ENCODE assay signal across 1 cellular context in the genomic region with DNA sequence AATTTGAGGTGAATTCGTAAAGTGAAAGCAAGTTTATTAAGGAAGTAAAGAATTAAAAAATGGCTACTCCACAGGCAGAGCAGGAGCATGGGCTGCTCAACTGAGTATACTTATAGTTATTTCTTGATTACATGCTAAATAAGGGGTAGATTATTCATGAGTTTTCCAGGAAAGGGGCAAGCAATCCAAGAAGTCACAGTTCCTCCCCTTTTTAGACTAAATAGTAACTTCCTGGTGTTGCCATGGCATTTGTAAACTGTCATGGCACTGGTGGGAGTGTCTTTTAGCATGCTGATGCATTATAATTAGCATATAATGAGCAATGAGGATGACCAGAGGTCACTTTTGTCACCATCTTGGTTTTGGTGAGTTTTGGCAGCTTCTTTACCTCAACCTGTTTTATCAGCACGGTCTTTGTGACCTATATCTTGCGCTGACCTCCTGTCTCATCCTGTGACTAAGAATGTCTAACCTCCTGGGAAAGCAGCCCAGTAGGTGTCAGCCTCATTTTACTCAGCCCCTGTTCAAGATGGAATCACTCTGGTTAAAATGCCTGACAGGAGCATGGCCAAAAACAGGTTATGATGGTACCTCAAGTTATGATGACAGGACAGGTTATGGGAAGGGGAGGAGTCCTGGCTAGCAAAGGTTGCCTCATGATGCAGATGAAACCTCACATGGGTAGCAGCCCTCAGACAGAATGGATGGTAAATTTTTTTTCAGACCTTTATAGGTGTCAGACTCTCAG.
TF ChIP-seq lines count a peak whose summit lies in the region.

No MANE protein-coding gene starts in this region.

TF ChIP-seq in GM23338, 12 proteins besides CTCF, POLR2A, EP300 and RAD21 (continued from another document):
- TF ChIP-seq, protein P1, sequence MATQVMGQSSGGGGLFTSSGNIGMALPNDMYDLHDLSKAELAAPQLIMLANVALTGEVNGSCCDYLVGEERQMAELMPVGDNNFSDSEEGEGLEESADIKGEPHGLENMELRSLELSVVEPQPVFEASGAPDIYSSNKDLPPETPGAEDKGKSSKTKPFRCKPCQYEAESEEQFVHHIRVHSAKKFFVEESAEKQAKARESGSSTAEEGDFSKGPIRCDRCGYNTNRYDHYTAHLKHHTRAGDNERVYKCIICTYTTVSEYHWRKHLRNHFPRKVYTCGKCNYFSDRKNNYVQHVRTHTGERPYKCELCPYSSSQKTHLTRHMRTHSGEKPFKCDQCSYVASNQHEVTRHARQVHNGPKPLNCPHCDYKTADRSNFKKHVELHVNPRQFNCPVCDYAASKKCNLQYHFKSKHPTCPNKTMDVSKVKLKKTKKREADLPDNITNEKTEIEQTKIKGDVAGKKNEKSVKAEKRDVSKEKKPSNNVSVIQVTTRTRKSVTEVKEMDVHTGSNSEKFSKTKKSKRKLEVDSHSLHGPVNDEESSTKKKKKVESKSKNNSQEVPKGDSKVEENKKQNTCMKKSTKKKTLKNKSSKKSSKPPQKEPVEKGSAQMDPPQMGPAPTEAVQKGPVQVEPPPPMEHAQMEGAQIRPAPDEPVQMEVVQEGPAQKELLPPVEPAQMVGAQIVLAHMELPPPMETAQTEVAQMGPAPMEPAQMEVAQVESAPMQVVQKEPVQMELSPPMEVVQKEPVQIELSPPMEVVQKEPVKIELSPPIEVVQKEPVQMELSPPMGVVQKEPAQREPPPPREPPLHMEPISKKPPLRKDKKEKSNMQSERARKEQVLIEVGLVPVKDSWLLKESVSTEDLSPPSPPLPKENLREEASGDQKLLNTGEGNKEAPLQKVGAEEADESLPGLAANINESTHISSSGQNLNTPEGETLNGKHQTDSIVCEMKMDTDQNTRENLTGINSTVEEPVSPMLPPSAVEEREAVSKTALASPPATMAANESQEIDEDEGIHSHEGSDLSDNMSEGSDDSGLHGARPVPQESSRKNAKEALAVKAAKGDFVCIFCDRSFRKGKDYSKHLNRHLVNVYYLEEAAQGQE (IDR thresholded peaks at IDR 0.05; ENCODE audit: unreplicated experiment): no peak
- TF ChIP-seq, protein P2, sequence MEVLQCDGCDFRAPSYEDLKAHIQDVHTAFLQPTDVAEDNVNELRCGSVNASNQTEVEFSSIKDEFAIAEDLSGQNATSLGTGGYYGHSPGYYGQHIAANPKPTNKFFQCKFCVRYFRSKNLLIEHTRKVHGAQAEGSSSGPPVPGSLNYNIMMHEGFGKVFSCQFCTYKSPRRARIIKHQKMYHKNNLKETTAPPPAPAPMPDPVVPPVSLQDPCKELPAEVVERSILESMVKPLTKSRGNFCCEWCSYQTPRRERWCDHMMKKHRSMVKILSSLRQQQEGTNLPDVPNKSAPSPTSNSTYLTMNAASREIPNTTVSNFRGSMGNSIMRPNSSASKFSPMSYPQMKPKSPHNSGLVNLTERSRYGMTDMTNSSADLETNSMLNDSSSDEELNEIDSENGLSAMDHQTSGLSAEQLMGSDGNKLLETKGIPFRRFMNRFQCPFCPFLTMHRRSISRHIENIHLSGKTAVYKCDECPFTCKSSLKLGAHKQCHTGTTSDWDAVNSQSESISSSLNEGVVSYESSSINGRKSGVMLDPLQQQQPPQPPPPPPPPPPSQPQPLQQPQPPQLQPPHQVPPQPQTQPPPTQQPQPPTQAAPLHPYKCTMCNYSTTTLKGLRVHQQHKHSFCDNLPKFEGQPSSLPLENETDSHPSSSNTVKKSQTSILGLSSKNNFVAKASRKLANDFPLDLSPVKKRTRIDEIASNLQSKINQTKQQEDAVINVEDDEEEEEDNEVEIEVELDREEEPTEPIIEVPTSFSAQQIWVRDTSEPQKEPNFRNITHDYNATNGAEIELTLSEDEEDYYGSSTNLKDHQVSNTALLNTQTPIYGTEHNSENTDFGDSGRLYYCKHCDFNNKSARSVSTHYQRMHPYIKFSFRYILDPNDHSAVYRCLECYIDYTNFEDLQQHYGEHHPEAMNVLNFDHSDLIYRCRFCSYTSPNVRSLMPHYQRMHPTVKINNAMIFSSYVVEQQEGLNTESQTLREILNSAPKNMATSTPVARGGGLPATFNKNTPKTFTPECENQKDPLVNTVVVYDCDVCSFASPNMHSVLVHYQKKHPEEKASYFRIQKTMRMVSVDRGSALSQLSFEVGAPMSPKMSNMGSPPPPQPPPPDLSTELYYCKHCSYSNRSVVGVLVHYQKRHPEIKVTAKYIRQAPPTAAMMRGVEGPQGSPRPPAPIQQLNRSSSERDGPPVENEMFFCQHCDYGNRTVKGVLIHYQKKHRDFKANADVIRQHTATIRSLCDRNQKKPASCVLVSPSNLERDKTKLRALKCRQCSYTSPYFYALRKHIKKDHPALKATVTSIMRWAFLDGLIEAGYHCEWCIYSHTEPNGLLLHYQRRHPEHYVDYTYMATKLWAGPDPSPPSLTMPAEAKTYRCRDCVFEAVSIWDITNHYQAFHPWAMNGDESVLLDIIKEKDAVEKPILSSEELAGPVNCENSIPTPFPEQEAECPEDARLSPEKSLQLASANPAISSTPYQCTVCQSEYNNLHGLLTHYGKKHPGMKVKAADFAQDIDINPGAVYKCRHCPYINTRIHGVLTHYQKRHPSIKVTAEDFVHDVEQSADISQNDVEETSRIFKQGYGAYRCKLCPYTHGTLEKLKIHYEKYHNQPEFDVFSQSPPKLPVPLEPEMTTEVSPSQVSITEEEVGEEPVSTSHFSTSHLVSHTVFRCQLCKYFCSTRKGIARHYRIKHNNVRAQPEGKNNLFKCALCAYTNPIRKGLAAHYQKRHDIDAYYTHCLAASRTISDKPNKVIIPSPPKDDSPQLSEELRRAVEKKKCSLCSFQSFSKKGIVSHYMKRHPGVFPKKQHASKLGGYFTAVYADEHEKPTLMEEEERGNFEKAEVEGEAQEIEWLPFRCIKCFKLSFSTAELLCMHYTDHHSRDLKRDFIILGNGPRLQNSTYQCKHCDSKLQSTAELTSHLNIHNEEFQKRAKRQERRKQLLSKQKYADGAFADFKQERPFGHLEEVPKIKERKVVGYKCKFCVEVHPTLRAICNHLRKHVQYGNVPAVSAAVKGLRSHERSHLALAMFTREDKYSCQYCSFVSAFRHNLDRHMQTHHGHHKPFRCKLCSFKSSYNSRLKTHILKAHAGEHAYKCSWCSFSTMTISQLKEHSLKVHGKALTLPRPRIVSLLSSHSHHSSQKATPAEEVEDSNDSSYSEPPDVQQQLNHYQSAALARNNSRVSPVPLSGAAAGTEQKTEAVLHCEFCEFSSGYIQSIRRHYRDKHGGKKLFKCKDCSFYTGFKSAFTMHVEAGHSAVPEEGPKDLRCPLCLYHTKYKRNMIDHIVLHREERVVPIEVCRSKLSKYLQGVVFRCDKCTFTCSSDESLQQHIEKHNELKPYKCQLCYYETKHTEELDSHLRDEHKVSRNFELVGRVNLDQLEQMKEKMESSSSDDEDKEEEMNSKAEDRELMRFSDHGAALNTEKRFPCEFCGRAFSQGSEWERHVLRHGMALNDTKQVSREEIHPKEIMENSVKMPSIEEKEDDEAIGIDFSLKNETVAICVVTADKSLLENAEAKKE (CRISPR knock-in tag; IDR thresholded peaks at IDR 0.05): no peak
TF ChIP-seq in GM23338: peak in this region for 0.
